8 cellular contexts compared by ENCODE assay signal in the genomic region with DNA sequence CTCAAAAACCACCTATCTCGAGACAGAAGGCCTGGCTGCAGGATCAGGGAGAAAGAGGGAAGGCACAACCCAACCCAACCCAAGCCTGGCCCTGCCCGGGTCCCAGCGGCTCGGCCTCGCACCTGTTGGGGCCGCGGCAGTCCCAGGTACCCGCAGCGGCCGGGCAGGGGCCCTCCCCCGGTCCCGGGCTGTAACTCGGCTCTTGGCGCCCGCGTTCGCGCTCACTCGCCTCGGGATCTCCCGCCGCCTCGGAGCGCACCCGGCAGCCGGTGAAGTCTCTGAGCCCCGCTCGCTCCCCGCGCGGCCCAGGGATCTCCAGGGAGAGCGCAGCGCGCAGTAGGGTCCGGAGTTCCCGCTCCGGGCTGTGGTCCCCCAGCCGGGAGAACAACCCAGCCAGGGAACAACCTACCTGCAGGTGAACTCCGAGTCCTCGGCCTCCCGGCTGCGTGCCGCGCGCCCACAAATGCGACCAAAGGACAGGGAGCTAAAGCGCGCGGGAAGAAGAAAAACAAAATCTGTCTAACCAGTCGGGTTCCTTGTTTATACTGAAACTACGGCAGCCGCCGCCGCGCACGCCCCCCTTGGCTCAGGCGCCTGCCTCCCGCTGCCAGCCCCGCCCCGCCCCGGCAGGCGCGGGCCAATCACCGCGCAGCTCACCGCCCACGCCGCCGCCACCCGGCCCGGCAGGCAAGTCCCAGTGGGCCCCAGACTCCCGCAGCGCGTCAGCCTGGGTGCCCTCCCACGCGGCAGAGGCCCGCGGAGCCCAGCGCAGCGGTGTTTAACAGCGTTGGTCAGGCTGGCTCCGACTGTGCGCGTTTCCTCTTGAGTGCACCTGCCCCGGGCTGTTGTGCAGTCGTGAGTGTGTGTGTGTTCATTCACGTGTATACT. TPM values are rescaled to one million over a fixed set of nuclear protein-coding genes. Genes with fewer than 3 reads are reported as not detected.
A peak's percentile ranks its signal among the peaks of the same experiment; 100 is the strongest.
DNase-seq lines count a peak whose midpoint lies in the region; ATAC-seq and TF ChIP-seq lines count a peak whose summit lies in the region.

A gene (minus strand): TSS at position 547 of the 888 bp plus-strand sequence. CDS start 12,399 bp downstream, outside the sequence.

- H3K27me3 ChIP-seq in adipocyte (replicated peaks; ENCODE audit: control insufficient read depth, insufficient read depth, low read length): no peaks in the 10 kb centered on the region
- no peaks in the 10 kb centered on the region for H3K27me3 ChIP-seq in heart right ventricle
- H3K27me3 ChIP-seq in tibial nerve: no peaks in the 10 kb centered on the region

- peak in 1 of 2 donors; percentile 95 for TF ChIP-seq EP300 in tibial nerve (IDR thresholded peaks at IDR 0.05)

- H3K9me3 ChIP-seq in adipocyte (ENCODE audit: control insufficient read depth, low read length) (no peaks in the 10 kb centered on the region), heart right ventricle (no peaks in the 10 kb centered on the region), tibial nerve (no peaks in the 10 kb centered on the region)

- peak within 1 kb of the TSS; percentile 75 for H3K9ac ChIP-seq in adipocyte (ENCODE audit: low read length)

- ATAC-seq in HG02759 (IDR thresholded peaks at IDR 0.05; ENCODE audit: unreplicated experiment) (peak; percentile 95), heart right ventricle (peak; percentile 96 to 100 (median 97))

- 0 to 1% methylated on average over 86 to 87 of the region's 87 CpGs for WGBS in heart right ventricle, 2 donors
- 1% methylated on average over 40 to 73 of the region's 87 CpGs for WGBS in tibial nerve, 2 donors

- H3K4me3 ChIP-seq in GM12865 (ENCODE audit: low read depth, low read length) (peak within 1 kb of the TSS; percentile 47), adipocyte (ENCODE audit: low read length) (peak within 1 kb of the TSS; percentile 92), heart right ventricle (peak within 1 kb of the TSS; percentile 63 to 98 (median 88)), tibial nerve (peak within 1 kb of the TSS; percentile 73 to 93 (median 82))

- H3K27ac ChIP-seq in heart right ventricle: peak within 1 kb of the TSS; percentile 66 to 91 (median 82)
- H3K27ac ChIP-seq in tibial nerve: peak within 1 kb of the TSS; percentile 81 to 97 (median 96)

- DNase-seq in GM12865 (ENCODE audit: low read depth) (peak; percentile 83), NCI-H1417 (lab: John Stamatoyannopoulos, UW) (peak; percentile 91 to 97 (median 96)), T follicular helper cell (ENCODE audit: low read depth) (peak; percentile 91), adipocyte (ENCODE audit: low read depth) (peak; percentile 83), heart right ventricle (peak; percentile 88 to 90), pons (ENCODE audit: low spot score) (peak; percentile 93), tibial nerve (ENCODE audit: low spot score in 2 of 2) (peak; percentile 72 to 80)

- TF ChIP-seq CTCF in GM12865 (IDR thresholded peaks at IDR 0.05; ENCODE audit: insufficient read depth, low read depth, low read length, missing control alignments) (no peak), heart right ventricle (IDR thresholded peaks at IDR 0.05) (no peak), tibial nerve (IDR thresholded peaks at IDR 0.05) (peak in 1 of 5 experiments; percentile 33)

- intact Hi-C loops in heart right ventricle (cut with DNase I): loop anchor here in 5 of 10 donors (5.0 to 10.0 kb wide), 5 partner anchors 83 to 731 kb away; no protein-coding TSS in a partner anchor

- peak; percentile 55 to 80 for TF ChIP-seq POLR2A in tibial nerve (IDR thresholded peaks at IDR 0.05)

- peaks cover 24% of the 10 kb centered on the region for H3K4me1 ChIP-seq in adipocyte (ENCODE audit: control insufficient read depth, insufficient read depth, low read length)
- H3K4me1 ChIP-seq in heart right ventricle: peaks cover 0 to 50% (median 21%) of the 10 kb centered on the region in 9 donors
- H3K4me1 ChIP-seq in tibial nerve: peaks cover 0 to 48% (median 11%) of the 10 kb centered on the region in 4 donors

- H3K36me3 ChIP-seq in adipocyte (ENCODE audit: control insufficient read depth, insufficient read depth, low read length, severe bottlenecking): no peaks in the 10 kb centered on the region
- no peaks in the 10 kb centered on the region for H3K36me3 ChIP-seq in heart right ventricle
- H3K36me3 ChIP-seq in tibial nerve: no peaks in the 10 kb centered on the region

RNA-seq across cellular contexts. Expression of the gene that starts here (rescaled TPM):
- total RNA-seq in heart right ventricle (1 to 10 TPM; 2.4 to 8.1 (median 3.4) TPM), tibial nerve (10 to 100 TPM; 12.4 to 32.8 (median 15.0) TPM)
- 1 to 10 TPM; 1.3 to 3.5 TPM for polyA plus RNA-seq in heart right ventricle

Comparison
In these comparisons a context has a peak if more than half of its experiments do, and no peak if none do; other contexts are left out.
1. Peak in every context shown above with its lines: DNase-seq, ATAC-seq, H3K4me3 ChIP-seq and H3K27ac ChIP-seq.